Comparison of ENCODE assay signal across 23 cellular contexts in genomic region chr1:203577874-203578464, GRCh38. TPM values are rescaled to one million over a fixed set of nuclear protein-coding genes. Genes with fewer than 3 reads are reported as not detected.
DNase-seq lines count a peak whose midpoint lies in the region; ATAC-seq, FAIRE-seq and TF ChIP-seq lines count a peak whose summit lies in the region.
"Had no signal": no experiment of that assay in that cellular context is flagged by ENCODE, and none has a peak within 500 bp of the region (broad histone marks: within the 10 kb centered on the region; RNA-seq: fewer than 3 reads in every experiment).

No MANE protein-coding gene starts in this region.

- H3K27me3 ChIP-seq in IMR-90 (ENCODE audit: control insufficient read depth, insufficient read depth, low read length) = no peaks in the 10 kb centered on the region
- peaks cover 0 to 13% of the 10 kb centered on the region in 2 experiments for H3K27me3 ChIP-seq in mesenchymal stem cell (ENCODE audit: control insufficient read depth in 1 of 2, insufficient read depth in 1 of 2, low read length in 2 of 2)
- H3K27me3 ChIP-seq: BE2C; BLaER1 treated with 17β-estradiol and CSF1 and Interleukin-3, amounts not matched to agents 10 nM and 100 nM had no signal

- 60% methylated on average over 5 of the region's 7 CpGs; no CpG with 5 or more reads in 1 of the 2 experiments for WGBS in IMR-90 (ENCODE audit: extremely low coverage in 2 of 2, insufficient read length in 1 of 2), 2 experiments
- WGBS in mesenchymal stem cell = 82% methylated on average over 7 of the region's 7 CpGs

- H2BK120ac ChIP-seq in IMR-90 (ENCODE audit: low read depth, low read length) (no peak overlapping the region), mesenchymal stem cell (ENCODE audit: low read depth, low read length) (no peak overlapping the region)

- H3K27ac ChIP-seq in IMR-90 (ENCODE audit: insufficient read depth, low read length) = no peak overlapping the region
- no peak overlapping the region for H3K27ac ChIP-seq in mesenchymal stem cell (ENCODE audit: low read length, poor library complexity, severe bottlenecking)
- H3K27ac ChIP-seq: A549; BLaER1 treated with 17β-estradiol and CSF1 and Interleukin-3, amounts not matched to agents 10 nM and 100 nM had no signal

- H3K23ac ChIP-seq in IMR-90 (ENCODE audit: low read depth, low read length) = no peak overlapping the region
- no peak overlapping the region for H3K23ac ChIP-seq in mesenchymal stem cell (ENCODE audit: low read length in 2 of 2)

- H4K8ac ChIP-seq in IMR-90 (ENCODE audit: low read depth in 2 of 2, low read length in 2 of 2) (no peak overlapping the region), mesenchymal stem cell (ENCODE audit: low read length) (no peak overlapping the region)

- H3K36me3 ChIP-seq in IMR-90 (ENCODE audit: control insufficient read depth, insufficient read depth, low read length) (no peaks in the 10 kb centered on the region), mesenchymal stem cell (ENCODE audit: control insufficient read depth in 1 of 2, insufficient read depth in 2 of 2, low read depth in 1 of 2, low read length in 2 of 2) (no peaks in the 10 kb centered on the region)
- H3K36me3 ChIP-seq: BE2C; BLaER1 treated with 17β-estradiol and CSF1 and Interleukin-3, amounts not matched to agents 10 nM and 100 nM; HAP-1 had no signal

- H3K4me3 ChIP-seq in IMR-90 (ENCODE audit: insufficient read depth, low read depth, low read length) = no peak overlapping the region
- H3K4me3 ChIP-seq in mesenchymal stem cell (ENCODE audit: insufficient read depth in 1 of 2, low read depth in 1 of 2, low read length in 2 of 2) = no peak overlapping the region
- H3K4me3 ChIP-seq: A549; BLaER1 treated with 17β-estradiol and CSF1 and Interleukin-3, amounts not matched to agents 10 nM and 100 nM; GM23338; HAP-1 had no signal

- H2AK5ac ChIP-seq in IMR-90 (ENCODE audit: low read depth, low read length) = no peak overlapping the region
- no peak overlapping the region for H2AK5ac ChIP-seq in mesenchymal stem cell (ENCODE audit: low read length, severe bottlenecking)

- no peak for FAIRE-seq in D721Med (lab: Jason Lieb, UNC)
- FAIRE-seq: A549, GM12891, GM18507 had no signal

- intact Hi-C loops in IMR-90 (cut with micrococcal nuclease) = no loop called here

- POLR2A ChIA-PET in IMR-90 (lab: Charles Lee; ENCODE audit: unreplicated experiment) = no interaction called here

- in situ Hi-C loops in IMR-90 (cut with MboI; ENCODE audit: low sequenced_read_pairs) = no loop called here

- H3K9me1 ChIP-seq in IMR-90 (ENCODE audit: insufficient read depth, low read length) = no peaks in the 10 kb centered on the region

- CTCF ChIA-PET in IMR-90 (lab: Yijun Ruan, JAX) = no interaction called here

- ATAC-seq in IMR-90 (ENCODE audit: low read depth) = no peak
- ATAC-seq in omental fat pad (ENCODE audit: low FRiP score) = no peak
- ATAC-seq: A549, GM23338 had no signal

- H3K14ac ChIP-seq in IMR-90 (replicated peaks; ENCODE audit: low read depth, low read length) (no peak overlapping the region), mesenchymal stem cell (ENCODE audit: low read length in 2 of 2) (no peak overlapping the region)

- H3K4me2 ChIP-seq in IMR-90 (ENCODE audit: low read depth, low read length) (no peak overlapping the region), mesenchymal stem cell (ENCODE audit: low read length, poor library complexity, severe bottlenecking) (no peak overlapping the region)
- H3K4me2 ChIP-seq: A549; BLaER1 treated with 17β-estradiol and CSF1 and Interleukin-3, amounts not matched to agents 10 nM and 100 nM; GM23338 had no signal

- no peak overlapping the region for H3K9ac ChIP-seq in IMR-90 (ENCODE audit: low read depth, low read length)
- no peak overlapping the region for H3K9ac ChIP-seq in mesenchymal stem cell (ENCODE audit: low read length)
- H3K9ac ChIP-seq: BLaER1 treated with 17β-estradiol and CSF1 and Interleukin-3, amounts not matched to agents 10 nM and 100 nM had no signal

- dilution Hi-C loops in IMR-90 (cut with HindIII; ENCODE audit: low sequenced_read_pairs, unreplicated experiment) = no loop called here

- H2BK12ac ChIP-seq in mesenchymal stem cell (ENCODE audit: low read length in 2 of 2) = no peak overlapping the region

- H3K4me1 ChIP-seq in IMR-90 (ENCODE audit: control insufficient read depth, insufficient read depth, low read length) = no peaks in the 10 kb centered on the region
- H3K4me1 ChIP-seq in mesenchymal stem cell (ENCODE audit: control insufficient read depth, insufficient read depth, low read depth, low read length) = no peaks in the 10 kb centered on the region
- H3K4me1 ChIP-seq: A549; BE2C; BLaER1 treated with 17β-estradiol and CSF1 and Interleukin-3, amounts not matched to agents 10 nM and 100 nM; HAP-1 had no signal

- H4K91ac ChIP-seq in IMR-90 (ENCODE audit: insufficient read depth, low read depth, low read length) (no peak overlapping the region), mesenchymal stem cell (ENCODE audit: low read length) (peak overlapping the region; percentile 78)

- no peak overlapping the region for H2BK5ac ChIP-seq in IMR-90 (ENCODE audit: low read depth, low read length, poor library complexity, severe bottlenecking)
- no peak overlapping the region for H2BK5ac ChIP-seq in mesenchymal stem cell (ENCODE audit: low read depth, low read length, poor library complexity, severe bottlenecking)

- peak overlapping the region; percentile 60 for H2AFZ ChIP-seq in IMR-90 (replicated peaks; ENCODE audit: low read length, poor library complexity)
- no peak overlapping the region for H2AFZ ChIP-seq in mesenchymal stem cell (ENCODE audit: low read depth, low read length)
- H2AFZ ChIP-seq: GM23338 had no signal

- H2BK15ac ChIP-seq in IMR-90 (ENCODE audit: low read depth, low read length) (no peak overlapping the region), mesenchymal stem cell (ENCODE audit: low read depth, poor library complexity, severe bottlenecking) (no peak overlapping the region)

- no peak for TF ChIP-seq CTCF in IMR-90 (conservative IDR thresholded peaks at IDR 0.05; ENCODE audit: low read depth, low read length)
- no peak for TF ChIP-seq CTCF in omental fat pad (IDR thresholded peaks at IDR 0.05)
- no peak for TF ChIP-seq CTCF in D721Med (IDR thresholded peaks at IDR 0.05; ENCODE audit: insufficient read depth, missing control alignments)

- no TSS peak for BruUV-seq in IMR-90 (replicated peaks; lab: Mats Ljungman, UMichigan)

- no peaks in the 10 kb centered on the region for H3K9me3 ChIP-seq in IMR-90 (ENCODE audit: control insufficient read depth, insufficient read depth, low read length)
- H3K9me3 ChIP-seq in mesenchymal stem cell (ENCODE audit: control insufficient read depth, low read length) = no peaks in the 10 kb centered on the region
- H3K9me3 ChIP-seq: A549; BE2C; BLaER1 treated with 17β-estradiol and CSF1 and Interleukin-3, amounts not matched to agents 10 nM and 100 nM; HAP-1 had no signal

- H2AK9ac ChIP-seq in IMR-90 (replicated peaks; ENCODE audit: low read depth, low read length, poor library complexity) = no peak overlapping the region

- H3K18ac ChIP-seq in IMR-90 (ENCODE audit: low read depth, low read length) (no peak overlapping the region), mesenchymal stem cell (ENCODE audit: low read depth in 1 of 2, low read length in 2 of 2) (no peak overlapping the region)

- no peak overlapping the region for H4K5ac ChIP-seq in IMR-90 (ENCODE audit: low read depth, low read length)

- no peaks in the 10 kb centered on the region for H4K20me1 ChIP-seq in IMR-90 (ENCODE audit: insufficient read depth, low read length)
- H4K20me1 ChIP-seq: BLaER1 treated with 17β-estradiol and CSF1 and Interleukin-3, amounts not matched to agents 10 nM and 100 nM had no signal

- no peak overlapping the region for H3K56ac ChIP-seq in IMR-90 (ENCODE audit: extremely low read depth, insufficient read depth, low read length)

- TF ChIP-seq POLR2A in IMR-90 (IDR thresholded peaks at IDR 0.05; ENCODE audit: low read depth, low read length) = no peak

- DNase-seq in NCI-H146 (lab: John Stamatoyannopoulos, UW) = peak; percentile 22
- no peak for DNase-seq in NCI-H146 treated with DMSO at 0.1 percent for 48 hours (lab: John Stamatoyannopoulos, UW; ENCODE audit: unreplicated experiment)
- DNase-seq in IMR-90 = no peak
- no peak for DNase-seq in mesenchymal stem cell
- no peak for DNase-seq in omental fat pad (ENCODE audit: low spot score)
- DNase-seq in activated gamma-delta T cell (lab: John Stamatoyannopoulos, UW) = no peak
- no peak for DNase-seq in D721Med (ENCODE audit: insufficient read length, low spot score)
- DNase-seq: 8988T; ACHN; AML-193; BE2C; CD4-positive, alpha-beta T cell; CD8-positive, alpha-beta memory T cell; DMS53; DMS79 treated with DMSO at 0.1 percent for 48 hours; GF-D8; HFFc6 had no signal

- H3K4ac ChIP-seq in IMR-90 (ENCODE audit: low read depth, low read length) = no peak overlapping the region
- H3K4ac ChIP-seq in mesenchymal stem cell (ENCODE audit: low read depth in 1 of 2, low read length in 2 of 2) = no peak overlapping the region

- no peaks in the 10 kb centered on the region for H3K79me1 ChIP-seq in IMR-90 (ENCODE audit: low read depth in 1 of 2, low read length in 2 of 2)
- no peaks in the 10 kb centered on the region for H3K79me1 ChIP-seq in mesenchymal stem cell (replicated peaks; ENCODE audit: low read length, poor library complexity, severe bottlenecking)

- H2BK20ac ChIP-seq in IMR-90 (ENCODE audit: low read depth, low read length) = no peak overlapping the region

- no peak for TF ChIP-seq RAD21 in IMR-90 (IDR thresholded peaks at IDR 0.05; ENCODE audit: low read length)

TF ChIP-seq in IMR-90, 13 proteins besides CTCF, POLR2A, EP300 and RAD21:
- no peak for TF ChIP-seq MXI1 (IDR thresholded peaks at IDR 0.05; ENCODE audit: borderline replicate concordance, low read depth, low read length)
- no peak for TF ChIP-seq NFE2L2 (IDR thresholded peaks at IDR 0.05; ENCODE audit: low read depth, low read length)
- TF ChIP-seq, protein P1, sequence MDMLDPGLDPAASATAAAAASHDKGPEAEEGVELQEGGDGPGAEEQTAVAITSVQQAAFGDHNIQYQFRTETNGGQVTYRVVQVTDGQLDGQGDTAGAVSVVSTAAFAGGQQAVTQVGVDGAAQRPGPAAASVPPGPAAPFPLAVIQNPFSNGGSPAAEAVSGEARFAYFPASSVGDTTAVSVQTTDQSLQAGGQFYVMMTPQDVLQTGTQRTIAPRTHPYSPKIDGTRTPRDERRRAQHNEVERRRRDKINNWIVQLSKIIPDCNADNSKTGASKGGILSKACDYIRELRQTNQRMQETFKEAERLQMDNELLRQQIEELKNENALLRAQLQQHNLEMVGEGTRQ (IDR thresholded peaks at IDR 0.05; ENCODE audit: low read depth, low read length) = no peak
TF ChIP-seq in IMR-90: peak in this region for 0.

RNA-seq across cellular contexts. Expression of gene ATP2B4, which starts 48.7 kb away (rescaled TPM):
- total RNA-seq in IMR-90 (2012; rRNA removed) = 290 and 311 TPM in 2 replicates
- polyA plus RNA-seq in IMR-90 (2012; rRNA removed) = 172 TPM in 2 replicates
- 65.5 and 87.1 TPM in 2 replicates for polyA plus RNA-seq in IMR-90 (2012; cell fraction: cytosol; rRNA removed)
- 90.6 and 259 TPM in 2 replicates for polyA plus RNA-seq in IMR-90 (2012; cell fraction: nucleus; rRNA removed; ENCODE audit: low replicate concordance)
- 58.0 TPM for polyA plus RNA-seq in mesenchymal stem cell (2013, experiment 1 of 2)
- polyA plus RNA-seq in mesenchymal stem cell (2013, experiment 2 of 2) = 58.7 TPM
- total RNA-seq in omental fat pad = 100 to 1,000 TPM in 3 of 4 donors, 10 to 100 TPM in 1; 90.4 to 212 (median 146) TPM
